ENCODE assay signal across 1 cellular context in the genomic region with DNA sequence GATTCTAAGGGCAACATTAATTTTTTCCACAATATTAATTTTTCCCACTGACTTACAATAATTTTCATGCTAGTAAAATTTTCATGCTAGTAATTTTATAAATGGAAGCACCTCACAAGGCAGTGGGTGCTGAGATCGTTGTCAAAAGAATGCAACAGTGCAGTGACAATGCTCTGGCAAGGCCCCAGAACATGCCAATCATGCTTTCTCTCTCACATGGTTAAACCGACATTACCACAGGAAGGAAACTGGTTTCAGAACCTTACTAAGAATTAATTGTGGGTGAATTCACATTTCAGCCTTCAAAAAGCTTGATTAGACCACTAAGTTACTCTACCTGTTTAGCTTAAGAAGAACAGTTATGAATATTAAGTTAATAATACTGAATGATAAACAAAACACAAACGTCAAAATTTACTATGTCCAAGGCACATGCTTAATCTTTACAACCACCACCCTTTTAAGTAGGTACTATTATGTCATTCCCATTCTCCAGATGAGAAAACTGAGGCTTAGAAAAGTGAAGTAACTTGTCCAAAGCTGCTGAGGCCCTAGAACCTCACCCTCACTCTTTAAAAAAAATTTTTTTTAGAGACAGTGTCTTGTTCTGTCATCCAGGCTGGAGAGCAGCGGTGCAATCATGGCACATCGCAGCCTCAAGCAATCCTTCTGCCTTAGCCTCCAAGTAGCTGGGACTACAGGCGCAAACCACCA.
TF ChIP-seq lines count a peak whose summit lies in the region.

No MANE protein-coding gene starts in this region.

TF ChIP-seq in K562, 482 proteins besides CTCF, POLR2A, EP300 and RAD21:
- TF ChIP-seq CCNT2 (IDR thresholded peaks at IDR 0.05; ENCODE audit: borderline replicate concordance, extremely low read depth, insufficient read length, low read depth, low read length) (no peak), NELFE (IDR thresholded peaks at IDR 0.05; ENCODE audit: insufficient read depth, insufficient read length) (no peak), BCOR (IDR thresholded peaks at IDR 0.05) (0 out of 2 replicates have a peak, but pooled peaks have one; percentile 14), RBM25 (IDR thresholded peaks at IDR 0.05; ENCODE audit: low read depth, low read length, severe bottlenecking) (peak; percentile 72)
